Comparison of ENCODE assay signal across 38 cellular contexts in the genomic region with DNA sequence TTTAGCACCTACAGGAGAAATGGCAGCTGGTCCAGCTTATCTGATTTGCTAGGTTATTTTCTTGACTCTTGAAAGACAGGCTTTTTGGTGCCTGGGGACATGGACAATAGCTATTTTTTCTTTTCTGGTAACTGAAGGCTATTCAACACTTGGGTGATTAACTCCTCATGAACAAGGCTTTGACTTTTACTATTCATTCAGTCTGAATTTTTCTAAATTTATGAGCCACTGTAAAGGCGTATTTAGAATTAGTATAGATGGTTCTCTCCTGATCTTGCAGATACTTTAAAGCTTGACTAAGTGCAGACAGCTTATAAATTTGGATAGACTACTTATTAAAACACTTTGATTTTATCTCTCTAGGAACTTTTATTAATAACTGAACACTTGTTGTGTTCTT.
"Had no signal": no experiment of that assay in that cellular context is flagged by ENCODE, and none has a peak within 500 bp of the region (broad histone marks: within the 10 kb centered on the region; RNA-seq: fewer than 3 reads in every experiment).

No MANE protein-coding gene starts in this region.

- ATAC-seq: activated naive CD4-positive, alpha-beta T cell treated with anti-CD3 and anti-CD28 coated beads, Interleukin-2, amount 50 U/mL, for 72 hours; activated naive CD8-positive, alpha-beta T cell treated with anti-CD3 and anti-CD28 coated beads, Interleukin-2, amount 50 U/mL, for 24 hours; activated T-cell treated with anti-CD3 and anti-CD28 coated beads, Interleukin-2, amount 50 U/mL, for 4 hours; activated T-cell treated with anti-CD3 and anti-CD28 coated beads, Interleukin-2, amount 50 U/mL, for 72 hours; activated T-helper 17 cell treated with anti-CD3 and anti-CD28 coated beads, Interleukin-2, amount 50 U/mL, for 72 hours; body of pancreas had no signal

- H3K9me3 Mint-ChIP-seq: activated T-cell treated with anti-CD3 and anti-CD28 coated beads, Interleukin-2, amount 50 U/mL, for 4 hours; activated T-helper 17 cell treated with anti-CD3 and anti-CD28 coated beads, Interleukin-2, amount 50 U/mL, for 72 hours; central memory CD8-positive, alpha-beta T cell had no signal

- DNase-seq: activated effector memory CD4-positive, alpha-beta T cell treated with anti-CD3 and anti-CD28 coated beads, Interleukin-2, amount 50 U/mL, for 16 hours; activated effector memory CD4-positive, alpha-beta T cell treated with Interleukin-2 at 50 U/mL for 16 hours; activated gamma-delta T cell; activated gamma-delta T cell treated with Interleukin-2 at 50 U/mL for 16 hours; activated naive CD4-positive, alpha-beta T cell; activated naive CD4-positive, alpha-beta T cell treated with anti-CD3 and anti-CD28 coated beads for 36 hours; activated naive CD4-positive, alpha-beta T cell treated with anti-CD3 and anti-CD28 coated beads, Interleukin-2, amount 10 ng/mL, durations not matched to agents 7 days and 5 days; activated naive CD4-positive, alpha-beta T cell treated with anti-CD3 and anti-CD28 coated beads, Interleukin-2, amount 50 U/mL, for 16 hours; activated naive CD4-positive, alpha-beta T cell treated with Interleukin-2 at 50 U/mL for 16 hours; activated naive CD8-positive, alpha-beta T cell treated with anti-CD3 and anti-CD28 coated beads for 36 hours; activated naive CD8-positive, alpha-beta T cell treated with anti-CD3 and anti-CD28 coated beads, Interleukin-2, amount 10 ng/mL, durations not matched to agents 7 days and 5 days; activated naive CD8-positive, alpha-beta T cell treated with anti-CD3 and anti-CD28 coated beads, Interleukin-2, amount 50 U/mL, for 24 hours; activated T-cell treated with anti-CD3 and anti-CD28 coated beads, Interleukin-2, amount 50 U/mL, for 1 hour; activated T-cell treated with anti-CD3 and anti-CD28 coated beads, Interleukin-2, amount 50 U/mL, for 24 hours; activated T-cell treated with anti-CD3 and anti-CD28 coated beads, Interleukin-2, amount 50 U/mL, for 4 hours; activated T-cell treated with anti-CD3 and anti-CD28 coated beads, Interleukin-2, amount 50 U/mL, for 48 hours; activated T-cell treated with anti-CD3 and anti-CD28 coated beads, Interleukin-2, amount 50 U/mL, for 72 hours; adrenal gland; amniotic stem cell; amygdala; anterior cingulate cortex; aorta; body of pancreas; brain microvascular endothelial cell; caudate nucleus; central memory CD4-positive, alpha-beta T cell; cerebellar nuclear complex had no signal

- H3K27ac Mint-ChIP-seq: activated naive CD4-positive, alpha-beta T cell treated with anti-CD3 and anti-CD28 coated beads for 36 hours; activated naive CD4-positive, alpha-beta T cell treated with anti-CD3 and anti-CD28 coated beads, Interleukin-2, amount 10 ng/mL, durations not matched to agents 7 days and 5 days; activated naive CD4-positive, alpha-beta T cell treated with anti-CD3 and anti-CD28 coated beads, Interleukin-2, amount 50 U/mL, for 24 hours; activated naive CD4-positive, alpha-beta T cell treated with anti-CD3 and anti-CD28 coated beads, Interleukin-2, amount 50 U/mL, for 72 hours; activated naive CD8-positive, alpha-beta T cell; activated naive CD8-positive, alpha-beta T cell treated with anti-CD3 and anti-CD28 coated beads for 36 hours; activated naive CD8-positive, alpha-beta T cell treated with anti-CD3 and anti-CD28 coated beads, Interleukin-2, amount 10 ng/mL, durations not matched to agents 7 days and 5 days; activated naive CD8-positive, alpha-beta T cell treated with anti-CD3 and anti-CD28 coated beads, Interleukin-2, amount 50 U/mL, for 24 hours; activated T-cell treated with anti-CD3 and anti-CD28 coated beads, Interleukin-2, amount 50 U/mL, for 24 hours; activated T-cell treated with anti-CD3 and anti-CD28 coated beads, Interleukin-2, amount 50 U/mL, for 72 hours; activated T-helper 1 cell treated with anti-CD3 and anti-CD28 coated beads, Interleukin-12 subunit alpha, Interleukin-12 subunit beta, Interleukin-2, Interleukin-4 antibody, amounts not matched to agents 30 ng/mL and 10 ng/mL and 1 ng/mL, durations not matched to agents 14 hours and 24 hours and 36 hours; activated T-helper 17 cell treated with anti-CD3 and anti-CD28 coated beads, Interleukin-2, amount 50 U/mL, for 72 hours; activated T-helper 2 cell treated with anti-CD3 and anti-CD28 coated beads, Interferon-gamma antibody, Interleukin-2, Interleukin-4, amounts not matched to agents 10 μg/mL and 5 μg/mL and 100 μg/mL, durations not matched to agents 14 hours and 24 hours and 36 hours; brain had no signal

- H3K9me3 ChIP-seq: adrenal gland, ascending aorta had no signal

- H3K4me3 Mint-ChIP-seq: activated naive CD4-positive, alpha-beta T cell treated with anti-CD3 and anti-CD28 coated beads for 36 hours; activated naive CD4-positive, alpha-beta T cell treated with anti-CD3 and anti-CD28 coated beads, Interleukin-2, amount 10 ng/mL, durations not matched to agents 7 days and 5 days; activated naive CD4-positive, alpha-beta T cell treated with anti-CD3 and anti-CD28 coated beads, Interleukin-2, amount 50 U/mL, for 24 hours; activated naive CD8-positive, alpha-beta T cell; activated naive CD8-positive, alpha-beta T cell treated with anti-CD3 and anti-CD28 coated beads for 36 hours; activated naive CD8-positive, alpha-beta T cell treated with anti-CD3 and anti-CD28 coated beads, Interleukin-2, amount 10 ng/mL, durations not matched to agents 7 days and 5 days; activated naive CD8-positive, alpha-beta T cell treated with anti-CD3 and anti-CD28 coated beads, Interleukin-2, amount 50 U/mL, for 24 hours; activated T-cell treated with anti-CD3 and anti-CD28 coated beads, Interleukin-2, amount 50 U/mL, for 24 hours; activated T-cell treated with anti-CD3 and anti-CD28 coated beads, Interleukin-2, amount 50 U/mL, for 4 hours; activated T-cell treated with anti-CD3 and anti-CD28 coated beads, Interleukin-2, amount 50 U/mL, for 72 hours; activated T-helper 1 cell treated with anti-CD3 and anti-CD28 coated beads, Interleukin-12 subunit alpha, Interleukin-12 subunit beta, Interleukin-2, Interleukin-4 antibody, amounts not matched to agents 30 ng/mL and 10 ng/mL and 1 ng/mL, durations not matched to agents 14 hours and 24 hours and 36 hours; activated T-helper 17 cell treated with anti-CD3 and anti-CD28 coated beads, Interleukin-2, amount 50 U/mL, for 72 hours; brain; central memory CD8-positive, alpha-beta T cell had no signal

- H3K27ac ChIP-seq: adrenal gland, ascending aorta, body of pancreas, brain microvascular endothelial cell, breast epithelium, cardiac muscle cell had no signal

- H3K4me1 ChIP-seq: adrenal gland, ascending aorta, body of pancreas, breast epithelium had no signal

- H3K4me1 Mint-ChIP-seq: activated naive CD4-positive, alpha-beta T cell treated with anti-CD3 and anti-CD28 coated beads, Interleukin-2, amount 10 ng/mL, durations not matched to agents 7 days and 5 days; activated naive CD4-positive, alpha-beta T cell treated with anti-CD3 and anti-CD28 coated beads, Interleukin-2, amount 50 U/mL, for 24 hours; activated naive CD8-positive, alpha-beta T cell treated with anti-CD3 and anti-CD28 coated beads for 36 hours; activated naive CD8-positive, alpha-beta T cell treated with anti-CD3 and anti-CD28 coated beads, Interleukin-2, amount 10 ng/mL, durations not matched to agents 7 days and 5 days; activated naive CD8-positive, alpha-beta T cell treated with anti-CD3 and anti-CD28 coated beads, Interleukin-2, amount 50 U/mL, for 24 hours; activated T-helper 17 cell treated with anti-CD3 and anti-CD28 coated beads, Interleukin-2, amount 50 U/mL, for 72 hours; brain; central memory CD8-positive, alpha-beta T cell had no signal

- H3K4me3 ChIP-seq: adrenal gland, ascending aorta, body of pancreas, breast epithelium, cardiac muscle cell had no signal

- H3K27me3 Mint-ChIP-seq: activated naive CD4-positive, alpha-beta T cell treated with anti-CD3 and anti-CD28 coated beads, Interleukin-2, amount 10 ng/mL, durations not matched to agents 7 days and 5 days; activated naive CD8-positive, alpha-beta T cell treated with anti-CD3 and anti-CD28 coated beads, Interleukin-2, amount 10 ng/mL, durations not matched to agents 7 days and 5 days had no signal

- H3K36me3 ChIP-seq: adrenal gland, ascending aorta, brain microvascular endothelial cell, breast epithelium, cardiac muscle cell had no signal

- H3K27me3 ChIP-seq: adrenal gland, ascending aorta, body of pancreas, brain microvascular endothelial cell, breast epithelium, cardiac muscle cell had no signal

- H3K36me3 Mint-ChIP-seq: activated naive CD4-positive, alpha-beta T cell treated with anti-CD3 and anti-CD28 coated beads, Interleukin-2, amount 10 ng/mL, durations not matched to agents 7 days and 5 days; activated naive CD4-positive, alpha-beta T cell treated with anti-CD3 and anti-CD28 coated beads, Interleukin-2, amount 50 U/mL, for 24 hours; activated naive CD8-positive, alpha-beta T cell treated with anti-CD3 and anti-CD28 coated beads for 36 hours; activated naive CD8-positive, alpha-beta T cell treated with anti-CD3 and anti-CD28 coated beads, Interleukin-2, amount 10 ng/mL, durations not matched to agents 7 days and 5 days; brain had no signal
